ENCODE assay signal across 21 cellular contexts in genomic region chr9:69453746-69454145, GRCh38.
A peak's percentile ranks its signal among the peaks of the same experiment; 100 is the strongest.
DNase-seq lines count a peak whose midpoint lies in the region; TF ChIP-seq lines count a peak whose summit lies in the region.
"Had no signal": no experiment of that assay in that cellular context is flagged by ENCODE, and none has a peak within 500 bp of the region (broad histone marks: within the 10 kb centered on the region; RNA-seq: fewer than 3 reads in every experiment).

No MANE protein-coding gene starts in this region.

- H3K27me3 ChIP-seq in BLaER1 treated with 17β-estradiol and CSF1 and Interleukin-3, amounts not matched to agents 10 nM and 100 nM, result no peaks in the 10 kb centered on the region
- H3K27me3 ChIP-seq: BE2C had no signal

- no peak overlapping the region for H3K27ac Mint-ChIP-seq in osteocyte (ENCODE audit: unreplicated experiment)
- H3K27ac Mint-ChIP-seq: CD4-positive, CD25-positive, alpha-beta regulatory T cell; CD8-positive, alpha-beta T cell had no signal

- H3K9me3 Mint-ChIP-seq in osteocyte (ENCODE audit: unreplicated experiment), result peaks cover 5% of the 10 kb centered on the region
- H3K9me3 Mint-ChIP-seq: CD4-positive, CD25-positive, alpha-beta regulatory T cell; CD8-positive, alpha-beta T cell had no signal

- peak overlapping the region; percentile 14 to 83 (median 69); a peak in 21 of 22 replicates for H3K4me2 ChIP-seq in BLaER1 treated with 17β-estradiol and CSF1 and Interleukin-3, amounts not matched to agents 10 nM and 100 nM
- H3K4me2 ChIP-seq: A549 had no signal

- H3K36me3 Mint-ChIP-seq in osteocyte (ENCODE audit: unreplicated experiment), result no peaks in the 10 kb centered on the region
- H3K36me3 Mint-ChIP-seq: CD4-positive, CD25-positive, alpha-beta regulatory T cell; CD8-positive, alpha-beta T cell had no signal

- no peaks in the 10 kb centered on the region for H4K20me1 ChIP-seq in BLaER1 treated with 17β-estradiol and CSF1 and Interleukin-3, amounts not matched to agents 10 nM and 100 nM

- TF ChIP-seq CTCF in osteocyte (IDR thresholded peaks at IDR 0.05) (no peak), lower leg skin (IDR thresholded peaks at IDR 0.05) (no peak)

- 80 to 84% methylated on average over 2 of the region's 2 CpGs for WGBS in lower leg skin, 2 donors

- peak; percentile 36 to 83 for DNase-seq in dermis microvascular lymphatic vessel endothelial cell (ENCODE audit: low read depth in 2 of 2)
- DNase-seq in islet precursor cell, result peak; percentile 6
- DNase-seq in osteocyte (ENCODE audit: extremely low spot score, unreplicated experiment), result peak; percentile 7
- DNase-seq in activated CD4-positive, alpha-beta T cell treated with anti-CD3 and anti-CD28 coated beads for 48 hours, result no peak
- DNase-seq in nucleus accumbens (lab: John Stamatoyannopoulos, UW), result no peak
- DNase-seq in lower leg skin (ENCODE audit: low spot score in 2 of 2), result no peak
- no peak for DNase-seq in caudate nucleus (lab: John Stamatoyannopoulos, UW)
- DNase-seq: 8988T; ACHN; BE2C; Caco-2; CD4-positive, CD25-positive, alpha-beta regulatory T cell; CD8-positive, alpha-beta T cell; DMS153; DND-41; GM23248; H7; HCEC 1CT had no signal

- H3K27ac ChIP-seq in BLaER1 treated with 17β-estradiol and CSF1 and Interleukin-3, amounts not matched to agents 10 nM and 100 nM, result peak overlapping the region in 8 of 11 experiments; percentile 17 to 60 (median 46); a peak in 13 of 22 replicates
- no peak overlapping the region for H3K27ac ChIP-seq in caudate nucleus (ENCODE audit: low read depth, low read length)
- H3K27ac ChIP-seq: A549, C4-2B, GM23248 had no signal

- no peak overlapping the region; a peak in 2 of 20 replicates for H3K4me3 ChIP-seq in BLaER1 treated with 17β-estradiol and CSF1 and Interleukin-3, amounts not matched to agents 10 nM and 100 nM
- no peak overlapping the region for H3K4me3 ChIP-seq in lower leg skin (ENCODE audit: low read depth, poor library complexity, severe bottlenecking)
- H3K4me3 ChIP-seq: A549, GM23248 had no signal

- peak overlapping the region in 5 of 11 experiments; percentile 9 to 49 (median 33); a peak in 6 of 22 replicates for H3K9ac ChIP-seq in BLaER1 treated with 17β-estradiol and CSF1 and Interleukin-3, amounts not matched to agents 10 nM and 100 nM
- H3K9ac ChIP-seq: GM23248 had no signal

- TF ChIP-seq POLR2A in lower leg skin (IDR thresholded peaks at IDR 0.05), result no peak

- H3K4me1 Mint-ChIP-seq in osteocyte (ENCODE audit: unreplicated experiment), result no peaks in the 10 kb centered on the region
- H3K4me1 Mint-ChIP-seq: CD4-positive, CD25-positive, alpha-beta regulatory T cell had no signal

- intact Hi-C loops in lower leg skin (cut with DNase I; ENCODE audit: low total_unique reads), result no loop called here

- H3K27me3 Mint-ChIP-seq in osteocyte (ENCODE audit: unreplicated experiment), result no peaks in the 10 kb centered on the region

- peaks cover 8 to 100% (median 57%) of the 10 kb centered on the region in 11 experiments; a peak in 17 of 22 replicates for H3K36me3 ChIP-seq in BLaER1 treated with 17β-estradiol and CSF1 and Interleukin-3, amounts not matched to agents 10 nM and 100 nM

- no peak overlapping the region for H3K4me3 Mint-ChIP-seq in osteocyte (ENCODE audit: unreplicated experiment)
- H3K4me3 Mint-ChIP-seq: CD4-positive, CD25-positive, alpha-beta regulatory T cell; CD8-positive, alpha-beta T cell had no signal

- H3K4me1 ChIP-seq in BLaER1 treated with 17β-estradiol and CSF1 and Interleukin-3, amounts not matched to agents 10 nM and 100 nM, result peaks cover 6 to 73% (median 65%) of the 10 kb centered on the region in 10 experiments
- H3K4me1 ChIP-seq: A549, BE2C, Caco-2 had no signal

- peaks cover 0 to 2% (median 0%) of the 10 kb centered on the region in 11 experiments; a peak in 2 of 22 replicates for H3K9me3 ChIP-seq in BLaER1 treated with 17β-estradiol and CSF1 and Interleukin-3, amounts not matched to agents 10 nM and 100 nM (replicated peaks in 1 of 11)
- H3K9me3 ChIP-seq: A549, BE2C, Caco-2 had no signal

Comparison
In these comparisons a context has a peak if more than half of its experiments do, and no peak if none do; other contexts are left out.
1. DNase-seq: peak in dermis microvascular lymphatic vessel endothelial cell (2 of 2), islet precursor cell (single experiment) and osteocyte (single experiment); none in activated CD4-positive, alpha-beta T cell treated with anti-CD3 and anti-CD28 coated beads for 48 hours (single experiment), nucleus accumbens (0 of 56), lower leg skin (0 of 2) and caudate nucleus (0 of 61).